ENCODE assay signal across 4 cellular contexts in genomic region chr1:21785764-21786163, GRCh38. TPM values are rescaled to one million over a fixed set of nuclear protein-coding genes. Genes with fewer than 3 reads are reported as not detected.
"Had no signal": no experiment of that assay in that cellular context is flagged by ENCODE, and none has a peak within 500 bp of the region (broad histone marks: within the 10 kb centered on the region; RNA-seq: fewer than 3 reads in every experiment).

No MANE protein-coding gene starts in this region.

RNA-seq across cellular contexts. Expression of gene LDLRAD2, which starts 26.3 kb away (rescaled TPM):
- total RNA-seq: M059J, PC-3, Right ventricle myocardium superior, SJSA1 had no signal
